ENCODE assay signal across 18 cellular contexts in genomic region chr18:53755914-53756606, GRCh38.
"Had no signal": no experiment of that assay in that cellular context is flagged by ENCODE, and none has a peak within 500 bp of the region (broad histone marks: within the 10 kb centered on the region; RNA-seq: fewer than 3 reads in every experiment).

No MANE protein-coding gene starts in this region.

- H3K4me3 ChIP-seq: coronary artery, hepatocyte, prostate gland, spleen, tibial artery had no signal

- H3K9ac ChIP-seq: parathyroid adenoma had no signal

- H3K27me3 ChIP-seq: hepatocyte, spleen, tibial artery had no signal

- H3K36me3 ChIP-seq: prostate gland, spleen, tibial artery had no signal

- H3K9me3 Mint-ChIP-seq: nephron; stimulated activated memory B cell treated with anti-CD40 and anti-IgM and Interleukin-4, amounts not matched to agents 10 μg/mL and 1 μg/mL and 100 μg/mL, for 72 hours; stimulated activated naive CD8-positive, alpha-beta T cell treated with anti-CD3 and anti-CD28 coated beads, Interleukin-15, Interleukin-2, amounts not matched to agents 100 ng/mL and 50 ng/mL, for 24 hours had no signal

- ATAC-seq: sciatic nerve; stimulated activated memory B cell treated with anti-CD40 and anti-IgM and Interleukin-4, amounts not matched to agents 10 μg/mL and 1 μg/mL and 100 μg/mL, for 72 hours had no signal

- H3K27ac ChIP-seq: coronary artery, hepatocyte, parathyroid adenoma, prostate gland, spleen had no signal

- H3K4me1 ChIP-seq: parathyroid adenoma, prostate gland, spleen had no signal

- H3K27me3 Mint-ChIP-seq: naive B cell; stimulated activated memory B cell treated with anti-CD40 and anti-IgM and Interleukin-4, amounts not matched to agents 10 μg/mL and 1 μg/mL and 100 μg/mL, for 72 hours; stimulated activated naive CD8-positive, alpha-beta T cell treated with anti-CD3 and anti-CD28 coated beads, Interleukin-15, Interleukin-2, amounts not matched to agents 100 ng/mL and 50 ng/mL, for 24 hours had no signal

- H3K36me3 Mint-ChIP-seq: naive B cell; stimulated activated memory B cell treated with anti-CD40 and anti-IgM and Interleukin-4, amounts not matched to agents 10 μg/mL and 1 μg/mL and 100 μg/mL, for 72 hours had no signal

- H2AFZ ChIP-seq: hepatocyte, parathyroid adenoma had no signal

- H3K9me3 ChIP-seq: prostate gland, tibial artery had no signal

- H3K27ac Mint-ChIP-seq: nephron; stimulated activated memory B cell treated with anti-CD40 and anti-IgM and Interleukin-4, amounts not matched to agents 10 μg/mL and 1 μg/mL and 100 μg/mL, for 72 hours; stimulated activated naive CD8-positive, alpha-beta T cell treated with anti-CD3 and anti-CD28 coated beads, Interleukin-15, Interleukin-2, amounts not matched to agents 100 ng/mL and 50 ng/mL, for 24 hours had no signal

- H3K79me2 ChIP-seq: hepatocyte, parathyroid adenoma had no signal

- H3K4me1 Mint-ChIP-seq: naive B cell; stimulated activated memory B cell treated with anti-CD40 and anti-IgM and Interleukin-4, amounts not matched to agents 10 μg/mL and 1 μg/mL and 100 μg/mL, for 72 hours had no signal

- H3K4me3 Mint-ChIP-seq: naive B cell; nephron; stimulated activated memory B cell treated with anti-CD40 and anti-IgM and Interleukin-4, amounts not matched to agents 10 μg/mL and 1 μg/mL and 100 μg/mL, for 72 hours; stimulated activated naive CD8-positive, alpha-beta T cell treated with anti-CD3 and anti-CD28 coated beads, Interleukin-15, Interleukin-2, amounts not matched to agents 100 ng/mL and 50 ng/mL, for 24 hours had no signal

- DNase-seq: effector CD4-positive, alpha-beta T cell; foreskin melanocyte; head of caudate nucleus; mesenchymal stem cell; naive B cell; spleen; stimulated activated CD4-positive, alpha-beta T cell treated with anti-CD3 and anti-CD28 coated beads, Interleukin-15, amount 100 ng/mL, for 24 hours; stimulated activated CD4-positive, alpha-beta T cell treated with anti-CD3 and anti-CD28 coated beads, Interleukin-1b, Interleukin-23, amount 100 ng/mL, for 48 hours; stimulated activated CD4-positive, alpha-beta T cell treated with anti-CD3 and anti-CD28 coated beads, Interleukin-4, amount 100 ng/mL, for 24 hours; tibial artery had no signal

- H3K4me2 ChIP-seq: hepatocyte had no signal
